12 cellular contexts compared by ENCODE assay signal in the genomic region with DNA sequence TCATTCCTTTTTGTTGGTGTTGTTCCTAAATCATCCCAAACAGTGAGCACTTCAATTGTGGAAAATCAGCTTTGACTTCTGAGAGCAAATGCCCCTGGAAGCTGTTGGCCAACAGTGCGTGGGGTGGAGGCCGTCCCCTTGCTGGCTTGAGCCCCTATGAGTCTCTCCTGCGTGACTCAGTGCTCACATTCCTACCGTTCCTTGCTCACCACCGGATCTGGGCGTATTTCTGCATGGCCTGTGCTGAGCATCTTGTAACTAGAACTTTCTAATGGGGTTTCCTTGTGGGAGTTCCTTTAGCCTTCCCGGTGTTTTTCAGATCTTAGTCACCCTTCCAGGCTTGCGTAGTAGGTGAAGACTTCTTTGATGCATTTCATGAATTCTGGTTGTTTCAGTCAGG. TPM values are rescaled to one million over a fixed set of nuclear protein-coding genes. Genes with fewer than 3 reads are reported as not detected.
DNase-seq lines count a peak whose midpoint lies in the region; ATAC-seq and TF ChIP-seq lines count a peak whose summit lies in the region.
"Had no signal": no experiment of that assay in that cellular context is flagged by ENCODE, and none has a peak within 500 bp of the region (broad histone marks: within the 10 kb centered on the region; RNA-seq: fewer than 3 reads in every experiment).

No MANE protein-coding gene starts in this region.

- peak overlapping the region; percentile 62; the same call in 1 of the 2 replicates for H2AK5ac ChIP-seq in IMR-90 (ENCODE audit: low read depth, low read length)

- no peak for TF ChIP-seq CTCF in IMR-90 (conservative IDR thresholded peaks at IDR 0.05; ENCODE audit: low read depth, low read length)
- TF ChIP-seq CTCF in chondrocyte (IDR thresholded peaks at IDR 0.05) = no peak
- TF ChIP-seq CTCF in mucosa of descending colon (IDR thresholded peaks at IDR 0.05) = no peak

- intact Hi-C loops in IMR-90 (cut with micrococcal nuclease) (loop anchor here (2.0 kb wide), 1 partner anchor 29 kb away; no protein-coding TSS in a partner anchor), mucosa of descending colon (cut with DNase I, micrococcal nuclease) (no loop called here), Right ventricle myocardium inferior (cut with DNase I) (no loop called here)
- intact Hi-C loops in CD4-positive, alpha-beta memory T cell (cut with micrococcal nuclease) = no loop called here

- no peak overlapping the region for H3K9ac ChIP-seq in IMR-90 (ENCODE audit: low read depth, low read length)

- no peaks in the 10 kb centered on the region for H4K20me1 ChIP-seq in IMR-90 (ENCODE audit: insufficient read depth, low read length)

- dilution Hi-C loops in IMR-90 (cut with HindIII; ENCODE audit: low sequenced_read_pairs, unreplicated experiment) = no loop called here

- in situ Hi-C loops in IMR-90 (cut with MboI; ENCODE audit: low sequenced_read_pairs) = no loop called here

- H4K5ac ChIP-seq in IMR-90 (ENCODE audit: low read depth, low read length) = no peak overlapping the region

- no peaks in the 10 kb centered on the region for H3K27me3 ChIP-seq in IMR-90 (ENCODE audit: control insufficient read depth, insufficient read depth, low read length)
- no peaks in the 10 kb centered on the region for H3K27me3 ChIP-seq in CD4-positive, alpha-beta memory T cell (ENCODE audit: insufficient read depth, low read length)
- H3K27me3 ChIP-seq: upper lobe of left lung had no signal

- peak overlapping the region; percentile 53; the same call in 1 of the 3 replicates for H2BK15ac ChIP-seq in IMR-90 (ENCODE audit: low read depth, low read length)

- H3K79me1 ChIP-seq in IMR-90 (ENCODE audit: low read depth in 1 of 2, low read length in 2 of 2) = no peaks in the 10 kb centered on the region

- no peak overlapping the region for H3K23ac ChIP-seq in IMR-90 (ENCODE audit: low read depth, low read length)

- H3K27me3 Mint-ChIP-seq in chondrocyte (ENCODE audit: low read depth) = peaks cover 4% of the 10 kb centered on the region
- peaks cover 1 to 6% of the 10 kb centered on the region in 2 donors for H3K27me3 Mint-ChIP-seq in CD4-positive, alpha-beta memory T cell
- H3K27me3 Mint-ChIP-seq: CD4-positive, alpha-beta T cell had no signal

- peak overlapping the region; percentile 27 to 59; a peak in 1 of 4 replicates for H4K8ac ChIP-seq in IMR-90 (ENCODE audit: low read depth in 2 of 2, low read length in 2 of 2)

- H3K4me1 Mint-ChIP-seq in chondrocyte (ENCODE audit: low read depth) = peaks cover 9% of the 10 kb centered on the region
- no peaks in the 10 kb centered on the region for H3K4me1 Mint-ChIP-seq in CD4-positive, alpha-beta memory T cell

- peak overlapping the region; percentile 89 for H2BK120ac ChIP-seq in IMR-90 (ENCODE audit: low read depth, low read length)

- no peak overlapping the region for H3K18ac ChIP-seq in IMR-90 (ENCODE audit: low read depth, low read length)

- CTCF ChIA-PET in IMR-90 (lab: Yijun Ruan, JAX) = interaction anchor here (0.6 to 1.1 kb wide), 2 partner anchors 22 to 49 kb away, joined by 3 to 4 read pairs; no protein-coding TSS in a partner anchor
- CTCF ChIA-PET in CD4-positive, alpha-beta memory T cell (lab: Charles Lee; ENCODE audit: partially characterized antibody) = no interaction called here

- H3K4me1 ChIP-seq in IMR-90 (ENCODE audit: control insufficient read depth, insufficient read depth, low read length) (peaks cover 7% of the 10 kb centered on the region), mucosa of descending colon (ENCODE audit: low read depth) (no peaks in the 10 kb centered on the region)
- H3K4me1 ChIP-seq in CD4-positive, alpha-beta memory T cell (ENCODE audit: insufficient read depth, low read length) = no peaks in the 10 kb centered on the region
- H3K4me1 ChIP-seq: upper lobe of left lung had no signal

- BruUV-seq in IMR-90 (replicated peaks; lab: Mats Ljungman, UMichigan) = no TSS peak

- H3K4me3 ChIP-seq in IMR-90 (ENCODE audit: insufficient read depth, low read depth, low read length) (no peak overlapping the region), mucosa of descending colon (no peak overlapping the region)
- no peak overlapping the region for H3K4me3 ChIP-seq in CD4-positive, alpha-beta memory T cell (ENCODE audit: low read length in 2 of 2)
- H3K4me3 ChIP-seq: upper lobe of left lung had no signal

- H3K36me3 ChIP-seq in IMR-90 (ENCODE audit: control insufficient read depth, insufficient read depth, low read length) (no peaks in the 10 kb centered on the region), mucosa of descending colon (ENCODE audit: low read depth) (no peaks in the 10 kb centered on the region)
- no peaks in the 10 kb centered on the region for H3K36me3 ChIP-seq in CD4-positive, alpha-beta memory T cell (ENCODE audit: insufficient read depth, low read length)

- H4K91ac ChIP-seq in IMR-90 (ENCODE audit: insufficient read depth, low read depth, low read length) = peak overlapping the region; percentile 77; the same call in 1 of the 2 replicates

- no peak for TF ChIP-seq POLR2A in IMR-90 (IDR thresholded peaks at IDR 0.05; ENCODE audit: low read depth, low read length)

- TF ChIP-seq RAD21 in IMR-90 (IDR thresholded peaks at IDR 0.05; ENCODE audit: low read length) = no peak

- no peak overlapping the region for H2AK9ac ChIP-seq in IMR-90 (replicated peaks; ENCODE audit: low read depth, low read length, poor library complexity)

- no peak overlapping the region for H3K4me3 Mint-ChIP-seq in chondrocyte (ENCODE audit: unreplicated experiment)
- H3K4me3 Mint-ChIP-seq in CD4-positive, alpha-beta memory T cell = no peak overlapping the region
- H3K4me3 Mint-ChIP-seq: CD4-positive, alpha-beta T cell; neural crest cell had no signal

- H3K9me3 ChIP-seq in IMR-90 (ENCODE audit: control insufficient read depth, insufficient read depth, low read length) = no peaks in the 10 kb centered on the region
- H3K9me3 ChIP-seq in mucosa of descending colon = no peaks in the 10 kb centered on the region
- H3K9me3 ChIP-seq in CD4-positive, alpha-beta memory T cell (ENCODE audit: control insufficient read depth in 1 of 2, low read length in 2 of 2) = no peaks in the 10 kb centered on the region
- H3K9me3 ChIP-seq: upper lobe of left lung had no signal

- peaks cover 12% of the 10 kb centered on the region for H3K9me1 ChIP-seq in IMR-90 (ENCODE audit: insufficient read depth, low read length)

- H3K56ac ChIP-seq in IMR-90 (ENCODE audit: extremely low read depth, insufficient read depth, low read length) = peak overlapping the region; percentile 41; the same call in 1 of the 2 replicates

- H3K4ac ChIP-seq in IMR-90 (ENCODE audit: low read depth, low read length) = peak overlapping the region; percentile 82

- H3K4me2 ChIP-seq in IMR-90 (ENCODE audit: low read depth, low read length) = peak overlapping the region; percentile 24; the same call in 1 of the 2 replicates

- peak overlapping the region; percentile 65; the same call in 1 of the 2 replicates for H3K27ac ChIP-seq in IMR-90 (ENCODE audit: insufficient read depth, low read length)
- H3K27ac ChIP-seq in CD4-positive, alpha-beta memory T cell (ENCODE audit: low read depth, low read length) = no peak overlapping the region
- H3K27ac ChIP-seq: upper lobe of left lung had no signal

- WGBS in IMR-90 (ENCODE audit: extremely low coverage in 2 of 2, insufficient read length in 1 of 2), 2 experiments = 29% methylated on average over 1 of the region's 8 CpGs; no CpG with 5 or more reads in 1 of the 2 experiments

- H2BK5ac ChIP-seq in IMR-90 (ENCODE audit: low read depth, low read length, poor library complexity, severe bottlenecking) = peak overlapping the region; percentile 59

- H3K14ac ChIP-seq in IMR-90 (replicated peaks; ENCODE audit: low read depth, low read length) = peak overlapping the region; percentile 23

- POLR2A ChIA-PET in IMR-90 (lab: Charles Lee; ENCODE audit: unreplicated experiment) = no interaction called here
- POLR2A ChIA-PET in CD4-positive, alpha-beta memory T cell (lab: Charles Lee; ENCODE audit: partially characterized antibody) = no interaction called here

- no peaks in the 10 kb centered on the region for H3K36me3 Mint-ChIP-seq in chondrocyte (ENCODE audit: low read depth)
- no peaks in the 10 kb centered on the region for H3K36me3 Mint-ChIP-seq in CD4-positive, alpha-beta memory T cell

- H3K9me3 Mint-ChIP-seq in chondrocyte (ENCODE audit: low read depth) = no peaks in the 10 kb centered on the region
- H3K9me3 Mint-ChIP-seq in CD4-positive, alpha-beta memory T cell = peaks cover 0 to 2% (median 0%) of the 10 kb centered on the region in 8 donors
- H3K9me3 Mint-ChIP-seq: CD4-positive, alpha-beta T cell; neural crest cell had no signal

- peak; percentile 96 for DNase-seq in AG08395 (ENCODE audit: low spot score)
- peak; percentile 97 for DNase-seq in IMR-90
- no peak for DNase-seq in chondrocyte (ENCODE audit: low spot score)
- no peak for DNase-seq in mucosa of descending colon
- no peak for DNase-seq in activated gamma-delta T cell treated with Interleukin-2 at 50 U/mL for 16 hours
- no peak for DNase-seq in Right ventricle myocardium inferior (ENCODE audit: missing footprints)
- no peak for DNase-seq in CD4-positive, alpha-beta memory T cell
- DNase-seq in activated CD4-positive, alpha-beta T cell treated with anti-CD3 and anti-CD28 coated beads for 1 hour = no peak
- DNase-seq: CD4-positive, alpha-beta T cell; cortex of kidney; upper lobe of left lung had no signal

- peak overlapping the region; percentile 60 for H2AFZ ChIP-seq in IMR-90 (replicated peaks; ENCODE audit: low read length, poor library complexity)

- ATAC-seq in IMR-90 (ENCODE audit: low read depth) = peak; percentile 94
- peak; percentile 31 for ATAC-seq in mucosa of descending colon
- ATAC-seq in Right ventricle myocardium inferior = no peak

- H2BK20ac ChIP-seq in IMR-90 (ENCODE audit: low read depth, low read length) = peak overlapping the region; percentile 80

- H3K27ac Mint-ChIP-seq in chondrocyte (ENCODE audit: unreplicated experiment) = peak overlapping the region; percentile 7
- no peak overlapping the region for H3K27ac Mint-ChIP-seq in CD4-positive, alpha-beta memory T cell
- H3K27ac Mint-ChIP-seq: CD4-positive, alpha-beta T cell had no signal

RNA-seq across cellular contexts. Expression of a gene that starts 7.2 kb away (rescaled TPM):
- not detected in 2 replicates for total RNA-seq in IMR-90 (2012; rRNA removed)
- polyA plus RNA-seq in IMR-90 (2012; rRNA removed) = not detected in 2 replicates
- polyA plus RNA-seq in IMR-90 (2012; cell fraction: cytosol; rRNA removed) = not detected in 2 replicates
- not detected in 2 replicates for polyA plus RNA-seq in IMR-90 (2012; cell fraction: nucleus; rRNA removed; ENCODE audit: low replicate concordance)
- not detected in 3 replicates for total RNA-seq in chondrocyte
- not detected for total RNA-seq in mucosa of descending colon
- not detected for total RNA-seq in Right ventricle myocardium inferior
- not detected for total RNA-seq in CD4-positive, alpha-beta memory T cell
- polyA plus RNA-seq in CD4-positive, alpha-beta memory T cell = not detected
- total RNA-seq: CD4-positive, alpha-beta T cell; neural crest cell; upper lobe of left lung had no signal

RNA-seq across cellular contexts. Expression of a gene that starts 14.7 kb away (rescaled TPM):
- total RNA-seq in IMR-90 (2012; rRNA removed) = 0.54 and 0.56 TPM in 2 replicates
- 1.2 and 1.4 TPM in 2 replicates for polyA plus RNA-seq in IMR-90 (2012; rRNA removed)
- polyA plus RNA-seq in IMR-90 (2012; cell fraction: cytosol; rRNA removed) = 0.85 and 1.2 TPM in 2 replicates
- 0.29 and 0.33 TPM in 2 replicates for polyA plus RNA-seq in IMR-90 (2012; cell fraction: nucleus; rRNA removed; ENCODE audit: low replicate concordance)
- 0.20 TPM in 1 of 3 replicates, not detected in the others for total RNA-seq in chondrocyte
- 100 to 1,000 TPM in 2 of 3 donors, 10 to 100 TPM in 1; 98.3 to 311 (median 225) TPM for total RNA-seq in mucosa of descending colon
- total RNA-seq in Right ventricle myocardium inferior = 9.1 TPM
- under 1 TPM; 0.44 to 0.58 TPM for total RNA-seq in CD4-positive, alpha-beta memory T cell
- not detected for polyA plus RNA-seq in CD4-positive, alpha-beta memory T cell
- total RNA-seq: neural crest cell had no signal

RNA-seq across cellular contexts. Expression of a gene that starts 50.6 kb away (rescaled TPM):
- total RNA-seq in IMR-90 (2012; rRNA removed) (not detected in 2 replicates), chondrocyte (not detected in 3 replicates), mucosa of descending colon (1 to 10 TPM in 2 of 3 donors, under 1 TPM in 1; 0.44 to 4.7 (median 2.0) TPM), Right ventricle myocardium inferior (not detected)
- polyA plus RNA-seq in IMR-90 (2012; rRNA removed) = not detected in 2 replicates
- not detected in 2 replicates for polyA plus RNA-seq in IMR-90 (2012; cell fraction: cytosol; rRNA removed)
- polyA plus RNA-seq in IMR-90 (2012; cell fraction: nucleus; rRNA removed; ENCODE audit: low replicate concordance) = not detected in 2 replicates
- total RNA-seq in CD4-positive, alpha-beta memory T cell = not detected
- not detected for polyA plus RNA-seq in CD4-positive, alpha-beta memory T cell
- total RNA-seq: CD4-positive, alpha-beta T cell; neural crest cell had no signal

Comparison
In these comparisons a context has a peak if more than half of its experiments do, and no peak if none do; other contexts are left out.
1. DNase-seq: peak in AG08395 (single experiment) and IMR-90 (single experiment); none in chondrocyte (single experiment), mucosa of descending colon (0 of 3), activated gamma-delta T cell treated with Interleukin-2 at 50 U/mL for 16 hours (single experiment), Right ventricle myocardium inferior (single experiment), CD4-positive, alpha-beta memory T cell (0 of 5) and activated CD4-positive, alpha-beta T cell treated with anti-CD3 and anti-CD28 coated beads for 1 hour (single experiment).